Comparison of ENCODE assay signal across 17 cellular contexts in the genomic region with DNA sequence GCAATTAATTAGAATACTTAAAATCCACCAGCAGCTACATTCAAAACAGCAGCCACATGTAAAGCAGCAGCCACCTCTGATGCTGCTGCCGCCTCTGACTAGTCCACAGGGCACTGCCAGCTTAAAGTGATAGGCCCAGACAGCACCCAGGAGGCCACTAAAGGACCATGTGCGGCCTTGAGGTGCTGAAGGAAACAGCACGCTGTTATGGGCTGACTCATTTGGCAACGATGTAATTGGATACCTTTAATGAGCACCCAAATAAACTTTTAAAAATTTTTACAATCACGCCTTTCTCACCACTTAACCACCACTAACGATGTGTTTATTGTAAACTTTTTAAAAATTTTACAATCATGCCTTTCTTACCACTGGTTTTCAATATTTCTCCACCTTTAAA.
DNase-seq lines count a peak whose midpoint lies in the region; ATAC-seq, FAIRE-seq and TF ChIP-seq lines count a peak whose summit lies in the region.
"Had no signal": no experiment of that assay in that cellular context is flagged by ENCODE, and none has a peak within 500 bp of the region (broad histone marks: within the 10 kb centered on the region; RNA-seq: fewer than 3 reads in every experiment).

No MANE protein-coding gene starts in this region.

- TF ChIP-seq POLR2A in H54 (IDR thresholded peaks at IDR 0.05; ENCODE audit: low read depth, low read length) = no peak
- TF ChIP-seq POLR2A in tibial nerve (IDR thresholded peaks at IDR 0.05) = no peak

- H3K9me3 ChIP-seq in RWPE2 (ENCODE audit: severe bottlenecking) = no peaks in the 10 kb centered on the region
- no peaks in the 10 kb centered on the region for H3K9me3 ChIP-seq in right cardiac atrium (ENCODE audit: control insufficient read depth, low read length)
- H3K9me3 ChIP-seq in tibial nerve = no peaks in the 10 kb centered on the region
- H3K9me3 ChIP-seq: mucosa of descending colon had no signal

- H3K4me1 ChIP-seq in RWPE2 (ENCODE audit: insufficient read depth, poor library complexity, severe bottlenecking) (no peaks in the 10 kb centered on the region), right cardiac atrium (ENCODE audit: control insufficient read depth, insufficient read depth, low read length) (peaks cover 2% of the 10 kb centered on the region), tibial nerve (peaks cover 0 to 31% (median 2%) of the 10 kb centered on the region in 4 donors)
- H3K4me1 ChIP-seq: parathyroid adenoma had no signal

- intact Hi-C loops in right cardiac atrium (cut with DNase I) = loop anchor here in 2 of 4 donors (10.0 kb wide), 2 partner anchors 203 to 213 kb away; partner anchors contain the start of gene NCKAP5 (in 1 of the 2)

- FAIRE-seq in H54 (lab: Jason Lieb, UNC) = no peak
- FAIRE-seq: RCC 7860 had no signal

- ATAC-seq in RWPE2 (ENCODE audit: low read depth) = peak; percentile 99
- ATAC-seq in right cardiac atrium = peak; percentile 45 to 57
- ATAC-seq in GM18907 (IDR thresholded peaks at IDR 0.05; ENCODE audit: unreplicated experiment) = no peak
- ATAC-seq: mucosa of descending colon had no signal

- TF ChIP-seq CTCF in RWPE2 (IDR thresholded peaks at IDR 0.05; ENCODE audit: poor library complexity, severe bottlenecking) = no peak
- TF ChIP-seq CTCF in tibial nerve (IDR thresholded peaks at IDR 0.05) = no peak

- no peak for TF ChIP-seq EP300 in tibial nerve (IDR thresholded peaks at IDR 0.05)

- H3K4me3 ChIP-seq in RWPE2 (ENCODE audit: severe bottlenecking) = no peak overlapping the region
- no peak overlapping the region for H3K4me3 ChIP-seq in right cardiac atrium (ENCODE audit: low read length)
- no peak overlapping the region for H3K4me3 ChIP-seq in tibial nerve
- H3K4me3 ChIP-seq: mucosa of descending colon had no signal

- DNase-seq in A172 (ENCODE audit: low spot score) (peak; percentile 85), H54 (ENCODE audit: insufficient read length, low spot score) (peak; percentile 28), RWPE2 (ENCODE audit: low spot score) (no peak), right cardiac atrium (no peak), tibial nerve (ENCODE audit: low spot score in 2 of 2) (no peak), cerebellar nuclear complex (lab: John Stamatoyannopoulos, UW) (no peak)
- DNase-seq in activated T-cell treated with anti-CD3 and anti-CD28 coated beads, Interleukin-2, amount 50 U/mL, for 48 hours = no peak
- DNase-seq: activated CD4-positive, alpha-beta T cell treated with anti-CD3 and anti-CD28 coated beads, Interleukin-2, amount 50 U/mL, for 1 hour; AML-193; anterior cingulate cortex; effector CD4-positive, alpha-beta T cell; foreskin melanocyte; mucosa of descending colon; NCI-H446 treated with DMSO at 0.1 percent for 48 hours had no signal

- H3K27me3 ChIP-seq in RWPE2 (ENCODE audit: insufficient read depth, poor library complexity, severe bottlenecking) = no peaks in the 10 kb centered on the region
- no peaks in the 10 kb centered on the region for H3K27me3 ChIP-seq in right cardiac atrium (ENCODE audit: control insufficient read depth, insufficient read depth)
- no peaks in the 10 kb centered on the region for H3K27me3 ChIP-seq in tibial nerve

- H3K27ac ChIP-seq in RWPE2 (ENCODE audit: poor library complexity, severe bottlenecking) (no peak overlapping the region), right cardiac atrium (ENCODE audit: low read length) (no peak overlapping the region), tibial nerve (no peak overlapping the region)
- H3K27ac ChIP-seq: parathyroid adenoma had no signal

- H3K36me3 ChIP-seq in RWPE2 (ENCODE audit: low read depth) (no peaks in the 10 kb centered on the region), tibial nerve (no peaks in the 10 kb centered on the region)

- WGBS in right cardiac atrium = 74% methylated on average over 6 of the region's 6 CpGs
- 63 to 71% methylated on average over 6 of the region's 6 CpGs for WGBS in tibial nerve, 2 donors

Comparison
In these comparisons a context has a peak if more than half of its experiments do, and no peak if none do; other contexts are left out.
1. DNase-seq: peak in A172 (single experiment) and H54 (single experiment); none in RWPE2 (single experiment), right cardiac atrium (0 of 3), tibial nerve (0 of 2), cerebellar nuclear complex (0 of 2) and activated T-cell treated with anti-CD3 and anti-CD28 coated beads, Interleukin-2, amount 50 U/mL, for 48 hours (0 of 2).